In the genomic region with DNA sequence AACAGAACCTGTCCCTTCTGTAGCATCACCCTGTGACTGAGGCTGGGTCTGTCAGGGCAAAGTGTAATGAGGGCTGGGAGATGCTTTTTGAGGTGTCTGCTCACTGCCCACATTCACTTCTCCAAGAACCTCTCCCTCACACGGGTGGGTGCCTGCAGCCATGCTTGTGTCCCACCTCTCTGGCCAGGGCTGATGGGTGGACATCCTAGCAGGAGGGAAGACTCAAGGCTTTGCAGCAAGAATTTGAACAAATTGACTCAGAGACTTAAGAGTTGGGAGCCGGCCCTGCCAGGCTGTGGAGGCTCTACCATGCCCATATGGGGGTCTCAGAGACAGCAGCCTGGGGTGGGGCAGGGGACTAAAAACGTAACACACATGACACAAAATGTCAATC, we compare ENCODE assay signal across 18 cellular contexts. TPM values are rescaled to one million over a fixed set of nuclear protein-coding genes. Genes with fewer than 3 reads are reported as not detected.
DNase-seq lines count a peak whose midpoint lies in the region; ATAC-seq, FAIRE-seq and TF ChIP-seq lines count a peak whose summit lies in the region.
"Had no signal": no experiment of that assay in that cellular context is flagged by ENCODE, and none has a peak within 500 bp of the region (broad histone marks: within the 10 kb centered on the region; RNA-seq: fewer than 3 reads in every experiment).

No MANE protein-coding gene starts in this region.

- no peak overlapping the region for H3K9ac ChIP-seq in IMR-90 (ENCODE audit: low read depth, low read length)

- TF ChIP-seq CTCF in IMR-90 (conservative IDR thresholded peaks at IDR 0.05; ENCODE audit: low read depth, low read length), result no peak
- TF ChIP-seq CTCF in bronchial epithelial cell (IDR thresholded peaks at IDR 0.05; ENCODE audit: insufficient read depth, low read length, severe bottlenecking), result no peak
- no peak for TF ChIP-seq CTCF in omental fat pad (IDR thresholded peaks at IDR 0.05)

- H2BK5ac ChIP-seq in IMR-90 (ENCODE audit: low read depth, low read length, poor library complexity, severe bottlenecking), result no peak overlapping the region

- POLR2A ChIA-PET in IMR-90 (lab: Charles Lee; ENCODE audit: unreplicated experiment), result no interaction called here
- POLR2A ChIA-PET in HEK293T (lab: Yijun Ruan, JAX), result no interaction called here

- H3K27me3 ChIP-seq in ACC112 (ENCODE audit: insufficient read depth, low read length) (no peaks in the 10 kb centered on the region), IMR-90 (ENCODE audit: control insufficient read depth, insufficient read depth, low read length) (peaks cover 3% of the 10 kb centered on the region; the same call in 1 of the 2 replicates), bronchial epithelial cell (ENCODE audit: control insufficient read depth, insufficient read depth, low read length) (no peaks in the 10 kb centered on the region)

- H3K36me3 Mint-ChIP-seq in activated T-helper 2 cell treated with anti-CD3 and anti-CD28 coated beads, Interferon-gamma antibody, Interleukin-2, Interleukin-4, amounts not matched to agents 10 μg/mL and 5 μg/mL and 100 μg/mL, durations not matched to agents 14 hours and 24 hours and 36 hours (ENCODE audit: low read depth), result no peaks in the 10 kb centered on the region
- H3K36me3 Mint-ChIP-seq: CD14-positive monocyte, IgD-negative memory B cell had no signal

- H3K56ac ChIP-seq in IMR-90 (ENCODE audit: extremely low read depth, insufficient read depth, low read length), result no peak overlapping the region

- H3K79me2 ChIP-seq in ACC112 (ENCODE audit: control insufficient read depth, insufficient read depth, low read length, unreplicated experiment), result no peaks in the 10 kb centered on the region

- no peak overlapping the region for H3K4me3 Mint-ChIP-seq in activated T-helper 2 cell treated with anti-CD3 and anti-CD28 coated beads, Interferon-gamma antibody, Interleukin-2, Interleukin-4, amounts not matched to agents 10 μg/mL and 5 μg/mL and 100 μg/mL, durations not matched to agents 14 hours and 24 hours and 36 hours (ENCODE audit: low read depth)
- H3K4me3 Mint-ChIP-seq: CD14-positive monocyte, IgD-negative memory B cell had no signal

- dilution Hi-C loops in IMR-90 (cut with HindIII; ENCODE audit: low sequenced_read_pairs, unreplicated experiment), result no loop called here

- H4K5ac ChIP-seq in IMR-90 (ENCODE audit: low read depth, low read length), result no peak overlapping the region

- no peak for TF ChIP-seq POLR2A in IMR-90 (IDR thresholded peaks at IDR 0.05; ENCODE audit: low read depth, low read length)

- CTCF ChIA-PET in IMR-90 (lab: Yijun Ruan, JAX) (no interaction called here), HEK293T (lab: Yijun Ruan, JAX) (no interaction called here)

- no peak overlapping the region for H2BK120ac ChIP-seq in IMR-90 (ENCODE audit: low read depth, low read length)

- no peak overlapping the region for H2AK5ac ChIP-seq in IMR-90 (ENCODE audit: low read depth, low read length)

- DNase-seq in IMR-90 (no peak), bronchial epithelial cell (ENCODE audit: low read depth) (no peak), omental fat pad (ENCODE audit: low spot score) (no peak), HEK293T (ENCODE audit: extremely low spot score) (no peak)
- no peak for DNase-seq in activated T-helper 2 cell treated with anti-CD3 and anti-CD28 coated beads, Interferon-gamma antibody, Interleukin-2, Interleukin-4, amounts not matched to agents 10 μg/mL and 5 μg/mL and 100 μg/mL, durations not matched to agents 14 hours and 24 hours and 36 hours (ENCODE audit: low spot score)
- DNase-seq: AML-193, Kasumi-1, NCI-H1105, NCI-H1694 treated with DMSO at 0.1 percent for 48 hours, NCI-H446, NCI-H69, RPMI8226 had no signal

- H4K20me1 ChIP-seq in IMR-90 (ENCODE audit: insufficient read depth, low read length), result no peaks in the 10 kb centered on the region

- no peak overlapping the region for H4K8ac ChIP-seq in IMR-90 (ENCODE audit: low read depth in 2 of 2, low read length in 2 of 2)

- H4K91ac ChIP-seq in IMR-90 (ENCODE audit: insufficient read depth, low read depth, low read length), result no peak overlapping the region

- H3K23ac ChIP-seq in IMR-90 (ENCODE audit: low read depth, low read length), result no peak overlapping the region

- no peaks in the 10 kb centered on the region for H3K9me1 ChIP-seq in IMR-90 (ENCODE audit: insufficient read depth, low read length)

- H3K9me3 ChIP-seq in IMR-90 (ENCODE audit: control insufficient read depth, insufficient read depth, low read length), result no peaks in the 10 kb centered on the region

- no peak overlapping the region for H3K18ac ChIP-seq in IMR-90 (ENCODE audit: low read depth, low read length)

- H3K27ac ChIP-seq in ACC112 (ENCODE audit: low read depth, low read length) (peak overlapping the region; percentile 56; the same call in 1 of the 2 replicates), IMR-90 (ENCODE audit: insufficient read depth, low read length) (no peak overlapping the region)

- no peaks in the 10 kb centered on the region for H3K27me3 Mint-ChIP-seq in activated T-helper 2 cell treated with anti-CD3 and anti-CD28 coated beads, Interferon-gamma antibody, Interleukin-2, Interleukin-4, amounts not matched to agents 10 μg/mL and 5 μg/mL and 100 μg/mL, durations not matched to agents 14 hours and 24 hours and 36 hours (ENCODE audit: low read depth)

- no peaks in the 10 kb centered on the region for H3K4me1 Mint-ChIP-seq in activated T-helper 2 cell treated with anti-CD3 and anti-CD28 coated beads, Interferon-gamma antibody, Interleukin-2, Interleukin-4, amounts not matched to agents 10 μg/mL and 5 μg/mL and 100 μg/mL, durations not matched to agents 14 hours and 24 hours and 36 hours (ENCODE audit: low read depth)
- H3K4me1 Mint-ChIP-seq: CD14-positive monocyte, IgD-negative memory B cell had no signal

- intact Hi-C loops in IMR-90 (cut with micrococcal nuclease), result no loop called here
- intact Hi-C loops in activated T-helper 2 cell treated with anti-CD3 and anti-CD28 coated beads, Interferon-gamma antibody, Interleukin-2, Interleukin-4, amounts not matched to agents 10 μg/mL and 5 μg/mL and 100 μg/mL, durations not matched to agents 14 hours and 24 hours and 36 hours (cut with micrococcal nuclease), result no loop called here

- TF ChIP-seq RAD21 in IMR-90 (IDR thresholded peaks at IDR 0.05; ENCODE audit: low read length), result no peak

- peak; percentile 97 for FAIRE-seq in bronchial epithelial cell (lab: Jason Lieb, UNC)
- FAIRE-seq: GM12892 had no signal

- H3K4me1 ChIP-seq in ACC112 (ENCODE audit: control insufficient read depth, insufficient read depth, low read length, unreplicated experiment) (peaks cover 24% of the 10 kb centered on the region), IMR-90 (ENCODE audit: control insufficient read depth, insufficient read depth, low read length) (no peaks in the 10 kb centered on the region)

- H3K79me1 ChIP-seq in IMR-90 (ENCODE audit: low read depth in 1 of 2, low read length in 2 of 2), result no peaks in the 10 kb centered on the region

- H3K4me2 ChIP-seq in IMR-90 (ENCODE audit: low read depth, low read length), result no peak overlapping the region

- no TSS peak for BruUV-seq in IMR-90 (replicated peaks; lab: Mats Ljungman, UMichigan)

- no peaks in the 10 kb centered on the region for H3K9me3 Mint-ChIP-seq in activated T-helper 2 cell treated with anti-CD3 and anti-CD28 coated beads, Interferon-gamma antibody, Interleukin-2, Interleukin-4, amounts not matched to agents 10 μg/mL and 5 μg/mL and 100 μg/mL, durations not matched to agents 14 hours and 24 hours and 36 hours

- H2BK20ac ChIP-seq in IMR-90 (ENCODE audit: low read depth, low read length), result no peak overlapping the region

- ATAC-seq in IMR-90 (ENCODE audit: low read depth) (no peak), omental fat pad (ENCODE audit: low FRiP score) (peak; percentile 9), HG02759 (IDR thresholded peaks at IDR 0.05; ENCODE audit: unreplicated experiment) (no peak), GM21786 (IDR thresholded peaks at IDR 0.05; ENCODE audit: unreplicated experiment) (no peak)

- H3K36me3 ChIP-seq in ACC112 (ENCODE audit: insufficient read depth, low read length) (no peaks in the 10 kb centered on the region), IMR-90 (ENCODE audit: control insufficient read depth, insufficient read depth, low read length) (no peaks in the 10 kb centered on the region), bronchial epithelial cell (ENCODE audit: control insufficient read depth, insufficient read depth, low read length) (no peaks in the 10 kb centered on the region)

- no peak overlapping the region for H3K4ac ChIP-seq in IMR-90 (ENCODE audit: low read depth, low read length)

- H3K14ac ChIP-seq in IMR-90 (replicated peaks; ENCODE audit: low read depth, low read length), result no peak overlapping the region

- H2AFZ ChIP-seq in ACC112 (ENCODE audit: low read length, unreplicated experiment) (no peak overlapping the region), IMR-90 (replicated peaks; ENCODE audit: low read length, poor library complexity) (peak overlapping the region; percentile 33)

- WGBS in IMR-90 (ENCODE audit: extremely low coverage in 2 of 2, insufficient read length in 1 of 2), 2 experiments, result 33% methylated on average over 1 of the region's 3 CpGs; no CpG with 5 or more reads in 1 of the 2 experiments

- H3K4me3 ChIP-seq in ACC112 (ENCODE audit: low read depth, low read length) (no peak overlapping the region), IMR-90 (ENCODE audit: insufficient read depth, low read depth, low read length) (no peak overlapping the region), bronchial epithelial cell (ENCODE audit: low read depth, low read length) (no peak overlapping the region)

- H3K27ac Mint-ChIP-seq in activated T-helper 2 cell treated with anti-CD3 and anti-CD28 coated beads, Interferon-gamma antibody, Interleukin-2, Interleukin-4, amounts not matched to agents 10 μg/mL and 5 μg/mL and 100 μg/mL, durations not matched to agents 14 hours and 24 hours and 36 hours, result no peak overlapping the region
- H3K27ac Mint-ChIP-seq: CD14-positive monocyte, IgD-negative memory B cell had no signal

- no peak overlapping the region for H2BK15ac ChIP-seq in IMR-90 (ENCODE audit: low read depth, low read length)

- H2AK9ac ChIP-seq in IMR-90 (replicated peaks; ENCODE audit: low read depth, low read length, poor library complexity), result no peak overlapping the region

- in situ Hi-C loops in IMR-90 (cut with MboI; ENCODE audit: low sequenced_read_pairs), result no loop called here

TF ChIP-seq in IMR-90, 13 proteins besides CTCF, POLR2A, EP300 and RAD21 (continues in another document):
- TF ChIP-seq RCOR1 (IDR thresholded peaks at IDR 0.05; ENCODE audit: insufficient replicate concordance, low read length), result no peak

TF ChIP-seq in HEK293T, 16 proteins besides CTCF, POLR2A, EP300 and RAD21:
- TF ChIP-seq HDGF (IDR thresholded peaks at IDR 0.05; ENCODE audit: borderline replicate concordance), result no peak
TF ChIP-seq in HEK293T: peak in this region for 0.

RNA-seq across cellular contexts. Expression of a gene that starts 33.4 kb away (rescaled TPM):
- total RNA-seq in IMR-90 (2012; rRNA removed) (not detected in 2 replicates), bronchial epithelial cell (under 0.01 and 0.26 TPM in 2 replicates), omental fat pad (1 to 10 TPM in 1 of 4 donors, under 1 TPM in 3; 0.19 to 1.6 (median 0.57) TPM)
- polyA plus RNA-seq in IMR-90 (2012; rRNA removed), result not detected in 2 replicates
- polyA plus RNA-seq in IMR-90 (2012; cell fraction: cytosol; rRNA removed), result not detected in 2 replicates
- 0.01 and 0.02 TPM in 2 replicates for polyA plus RNA-seq in IMR-90 (2012; cell fraction: nucleus; rRNA removed; ENCODE audit: low replicate concordance)
- total RNA-seq in activated T-helper 2 cell treated with anti-CD3 and anti-CD28 coated beads, Interferon-gamma antibody, Interleukin-2, Interleukin-4, amounts not matched to agents 10 μg/mL and 5 μg/mL and 100 μg/mL, durations not matched to agents 14 hours and 24 hours and 36 hours, result 0.34 and 0.62 TPM in 2 replicates
- polyA plus RNA-seq: CD14-positive monocyte, IgD-negative memory B cell had no signal
